ENCODE assay signal across 26 cellular contexts in genomic region chr2:153787612-153788011, GRCh38.
A peak's percentile ranks its signal among the peaks of the same experiment; 100 is the strongest.
DNase-seq lines count a peak whose midpoint lies in the region; ATAC-seq, FAIRE-seq and TF ChIP-seq lines count a peak whose summit lies in the region.
"Had no signal": no experiment of that assay in that cellular context is flagged by ENCODE, and none has a peak within 500 bp of the region (broad histone marks: within the 10 kb centered on the region; RNA-seq: fewer than 3 reads in every experiment).

No MANE protein-coding gene starts in this region.

- ATAC-seq in GM19351 (IDR thresholded peaks at IDR 0.05; ENCODE audit: unreplicated experiment) (no peak), HG02623 (IDR thresholded peaks at IDR 0.05; ENCODE audit: unreplicated experiment) (no peak)
- ATAC-seq: GM23338, HepG2 had no signal

- FAIRE-seq in G401.6 (lab: Jason Lieb, UNC), result peak; percentile 15
- FAIRE-seq: GM12892, HepG2 had no signal

- H3K27me3 Mint-ChIP-seq in endothelial cell (ENCODE audit: unreplicated experiment), result no peaks in the 10 kb centered on the region

- DNase-seq in endothelial cell (ENCODE audit: low spot score) (no peak), pons (ENCODE audit: low spot score) (peak; percentile 37), ecto neural progenitor cell (ENCODE audit: low spot score) (no peak), NCI-H524 (lab: John Stamatoyannopoulos, UW) (no peak)
- DNase-seq: BE2C, Calu3, DMS79 treated with DMSO at 0.1 percent for 48 hours, HCEC 1CT, Karpas-422, MV-4-11, NCI-H1105, NCI-H1436 treated with DMSO at 0.1 percent for 48 hours, NCI-H187 treated with DMSO at 0.1 percent for 48 hours, NCI-H2171 treated with DMSO at 0.1 percent for 48 hours, NCI-H345, NCI-H524 treated with DMSO at 0.1 percent for 48 hours, NCI-H774, SK-N-SH, SW 1271 had no signal

- H3K4me3 Mint-ChIP-seq in endothelial cell (ENCODE audit: unreplicated experiment), result no peak overlapping the region
- H3K4me3 Mint-ChIP-seq: GM23338 had no signal

- peak; percentile 59 for TF ChIP-seq CTCF in VCaP (conservative IDR thresholded peaks at IDR 0.05)
- peak; percentile 31 for TF ChIP-seq CTCF in endothelial cell (IDR thresholded peaks at IDR 0.05; ENCODE audit: unreplicated experiment)

- peaks cover 5% of the 10 kb centered on the region for H3K4me1 Mint-ChIP-seq in endothelial cell (ENCODE audit: unreplicated experiment)

- H3K27ac ChIP-seq in VCaP, result no peak overlapping the region

- no peak overlapping the region for H3K27ac Mint-ChIP-seq in endothelial cell (ENCODE audit: unreplicated experiment)
- H3K27ac Mint-ChIP-seq: GM23338 had no signal

- H3K36me3 Mint-ChIP-seq in endothelial cell (ENCODE audit: low read depth, unreplicated experiment), result no peaks in the 10 kb centered on the region

- no peaks in the 10 kb centered on the region for H3K9me3 Mint-ChIP-seq in endothelial cell (ENCODE audit: unreplicated experiment)
